Comparison of ENCODE assay signal across 18 cellular contexts in genomic region chr15:62906627-62907026, GRCh38.
A peak's percentile ranks its signal among the peaks of the same experiment; 100 is the strongest.
DNase-seq lines count a peak whose midpoint lies in the region; ATAC-seq, FAIRE-seq and TF ChIP-seq lines count a peak whose summit lies in the region.
"Had no signal": no experiment of that assay in that cellular context is flagged by ENCODE, and none has a peak within 500 bp of the region (broad histone marks: within the 10 kb centered on the region; RNA-seq: fewer than 3 reads in every experiment).

No MANE protein-coding gene starts in this region.

- no peak overlapping the region for H3K14ac ChIP-seq in H1 (ENCODE audit: insufficient read length)

- H3K4me2 ChIP-seq in H1 (ENCODE audit: insufficient read depth in 1 of 2, low read depth in 2 of 2, low read length in 2 of 2) = no peak overlapping the region
- H3K4me2 ChIP-seq: GM23338 had no signal

- H3K27ac ChIP-seq in H1 (ENCODE audit: low read depth, low read length) = no peak overlapping the region
- H3K27ac ChIP-seq in muscle layer of colon (ENCODE audit: low read depth, low read length) = peak overlapping the region; percentile 68
- H3K27ac ChIP-seq in stomach = peak overlapping the region in 3 of 5 donors; percentile 44 to 93 (median 55)

- H2AFZ ChIP-seq in H1 (ENCODE audit: low read length) = no peak overlapping the region

- H3K4me1 ChIP-seq in H1 (replicated peaks in 1 of 4; ENCODE audit: control insufficient read depth in 3 of 4, insufficient read depth in 4 of 4, low read length in 3 of 4) (peaks cover 0 to 11% (median 6%) of the 10 kb centered on the region in 4 experiments; a peak in 6 of 7 replicates), muscle layer of colon (ENCODE audit: insufficient read depth, low read length) (peaks cover 11% of the 10 kb centered on the region), stomach (peaks cover 0 to 11% (median 4%) of the 10 kb centered on the region in 4 donors)

- CTCF ChIA-PET in H1 (lab: Charles Lee; ENCODE audit: partially characterized antibody) = interaction anchor here (1.6 kb wide), 1 partner anchor 124 kb away, joined by 5 read pairs; no protein-coding TSS in a partner anchor

- TF ChIP-seq EP300 in H1 (IDR thresholded peaks at IDR 0.05; ENCODE audit: borderline replicate concordance in 1 of 2, low read depth in 2 of 2, low read length in 2 of 2) (no peak), stomach (IDR thresholded peaks at IDR 0.05) (peak; percentile 96)

- no peaks in the 10 kb centered on the region for H3K27me3 ChIP-seq in H1 (replicated peaks in 1 of 4; ENCODE audit: control insufficient read depth in 3 of 4, extremely low read depth in 1 of 4, insufficient read depth in 3 of 4, low read length in 3 of 4)
- H3K27me3 ChIP-seq in muscle layer of colon (ENCODE audit: control insufficient read depth in 1 of 2, insufficient read depth in 2 of 2, low read length in 2 of 2) = no peaks in the 10 kb centered on the region
- no peaks in the 10 kb centered on the region for H3K27me3 ChIP-seq in stomach

- no peak overlapping the region for H4K8ac ChIP-seq in H1 (ENCODE audit: extremely low read depth, insufficient read depth, low read length)

- no peaks in the 10 kb centered on the region for H4K20me1 ChIP-seq in H1 (replicated peaks in 1 of 2; ENCODE audit: control insufficient read depth in 1 of 2, insufficient read depth in 2 of 2, low read length in 2 of 2)

- no peak overlapping the region for H4K5ac ChIP-seq in H1 (ENCODE audit: insufficient read length, low read depth, low read length)

- H2BK5ac ChIP-seq in H1 (ENCODE audit: low read depth, low read length) = peak overlapping the region; percentile 13; the same call in 1 of the 2 replicates

- intact Hi-C loops in stomach (cut with DNase I; ENCODE audit: low total_unique reads) = no loop called here

- H3K9me3 ChIP-seq in H1 (ENCODE audit: insufficient read depth in 2 of 2, low read depth in 1 of 2, low read length in 1 of 2) (no peaks in the 10 kb centered on the region), muscle layer of colon (ENCODE audit: low read length) (no peaks in the 10 kb centered on the region), stomach (no peaks in the 10 kb centered on the region)

- no peak overlapping the region for H3K4ac ChIP-seq in H1 (replicated peaks; ENCODE audit: insufficient read length, low read depth, low read length)

- no peak for TF ChIP-seq CTCF in H1 (IDR thresholded peaks at IDR 0.05; ENCODE audit: control extremely low read depth in 1 of 3, insufficient read depth in 1 of 3, low read depth in 1 of 3, low read length in 3 of 3)
- TF ChIP-seq CTCF in stomach (IDR thresholded peaks at IDR 0.05) = no peak
- no peak for TF ChIP-seq CTCF in foreskin fibroblast (IDR thresholded peaks at IDR 0.05; ENCODE audit: low read depth, low read length)

- 0 out of 2 replicates have a peak overlapping the region, but pooled peaks have one; percentile 28 for H2AK5ac ChIP-seq in H1 (ENCODE audit: low read depth, low read length)

- no peak overlapping the region for H2BK120ac ChIP-seq in H1 (replicated peaks; ENCODE audit: low read depth, low read length)

- H3K9ac ChIP-seq in H1 (replicated peaks in 1 of 4; ENCODE audit: extremely low read depth in 1 of 4, low read depth in 3 of 4, low read length in 3 of 4) = no peak overlapping the region
- H3K9ac ChIP-seq in muscle layer of colon (ENCODE audit: low read length) = no peak overlapping the region

- no peak overlapping the region for H4K91ac ChIP-seq in H1 (replicated peaks; ENCODE audit: insufficient read length, low read length)

- no peaks in the 10 kb centered on the region for H3K23me2 ChIP-seq in H1 (ENCODE audit: low read depth, low read length)

- H3K79me2 ChIP-seq in H1 (ENCODE audit: control insufficient read depth in 1 of 2, insufficient read depth in 2 of 2, low read length in 2 of 2) = no peaks in the 10 kb centered on the region

- no peak for TF ChIP-seq RAD21 in H1 (IDR thresholded peaks at IDR 0.05 in 1 of 2, conservative IDR thresholded peaks at IDR 0.05 in 1 of 2; ENCODE audit: low read depth in 2 of 2, low read length in 2 of 2)

- 0 out of 2 replicates have a peak overlapping the region, but pooled peaks have one; percentile 68 for H2BK20ac ChIP-seq in H1 (ENCODE audit: low read length)

- H3K18ac ChIP-seq in H1 (ENCODE audit: extremely low read depth, low read length) = no peak overlapping the region; the same call in 1 of the 2 replicates

- DNase-seq in AG20443 (ENCODE audit: low spot score) = peak; percentile 3
- DNase-seq in H1 (ENCODE audit: low read depth in 1 of 2, low spot score in 2 of 2) = no peak
- DNase-seq in stomach = no peak
- DNase-seq in foreskin fibroblast = no peak
- no peak for DNase-seq in G401 (ENCODE audit: low spot score)
- DNase-seq: ACHN; C1 segment of cervical spinal cord; Calu3; CD4-positive, alpha-beta T cell; DMS 273 treated with DMSO at 0.1 percent for 48 hours; H9 had no signal

- TF ChIP-seq POLR2A in H1 (IDR thresholded peaks at IDR 0.05; ENCODE audit: control extremely low read depth in 1 of 2, low read depth in 2 of 2, low read length in 2 of 2) (no peak), stomach (IDR thresholded peaks at IDR 0.05) (no peak)

- H3K36me3 ChIP-seq in H1 (ENCODE audit: control insufficient read depth in 2 of 4, insufficient read depth in 4 of 4, low read length in 3 of 4) (no peaks in the 10 kb centered on the region), muscle layer of colon (ENCODE audit: insufficient read depth, low read length) (no peaks in the 10 kb centered on the region), stomach (no peaks in the 10 kb centered on the region)

- no peak for ATAC-seq in HG03457 (IDR thresholded peaks at IDR 0.05; ENCODE audit: unreplicated experiment)
- ATAC-seq: GM12878, GM23338, HepG2 had no signal

- H2BK12ac ChIP-seq in H1 (ENCODE audit: low read depth, low read length) = no peak overlapping the region

- POLR2A ChIA-PET in H1 (lab: Charles Lee; ENCODE audit: partially characterized antibody) = no interaction called here

- no peak overlapping the region for H3K56ac ChIP-seq in H1 (replicated peaks; ENCODE audit: insufficient read length, low read depth, low read length)

- whole genome bisulfite sequencing in H1 (ENCODE audit: extremely low coverage in 1 of 2, insufficient coverage in 1 of 2, insufficient read length in 1 of 2, insufficient replicate concordance in 2 of 2, low coverage in 1 of 2, low lambda C conversion rate in 2 of 2, missing lambda C conversion rate in 1 of 2), 2 experiments = 80% methylated on average over 6 of the region's 6 CpGs; no CpG with 5 or more reads in 1 of the 2 experiments
- WGBS in stomach, 5 donors = 57 to 92% (median 82%) methylated on average over 3 to 6 of the region's 6 CpGs

- no peak for FAIRE-seq in H1 (lab: Jason Lieb, UNC)
- FAIRE-seq: GM12878, GM18507, HepG2, HTR-8/SVneo had no signal

- H3K23ac ChIP-seq in H1 (ENCODE audit: insufficient read length) = no peak overlapping the region

- H2BK15ac ChIP-seq in H1 (ENCODE audit: low read length) = no peak overlapping the region

- in situ Hi-C loops in G401 (cut with HindIII; ENCODE audit: low sequenced_read_pairs) = no loop called here

- H3K79me1 ChIP-seq in H1 (ENCODE audit: low read depth, low read length) = no peaks in the 10 kb centered on the region

- H3K4me3 ChIP-seq in H1 (ENCODE audit: extremely low read depth in 1 of 4, insufficient read depth in 2 of 4, low read depth in 3 of 4, low read length in 4 of 4) (no peak overlapping the region), muscle layer of colon (ENCODE audit: low read depth in 1 of 2, low read length in 2 of 2) (no peak overlapping the region), stomach (no peak overlapping the region), foreskin fibroblast (ENCODE audit: low read depth in 1 of 2, low read length in 2 of 2) (no peak overlapping the region)
- H3K4me3 ChIP-seq: GM12878, GM23338 had no signal

TF ChIP-seq in H1, 55 proteins besides CTCF, POLR2A, EP300 and RAD21 (continues in another document):
- TF ChIP-seq BRCA1 (IDR thresholded peaks at IDR 0.05; ENCODE audit: low read depth, low read length) = no peak
- no peak for TF ChIP-seq GTF2F1 (IDR thresholded peaks at IDR 0.05; ENCODE audit: borderline replicate concordance, low read depth, low read length)
- no peak for TF ChIP-seq USF2 (IDR thresholded peaks at IDR 0.05; ENCODE audit: low read length)
- TF ChIP-seq CEBPB (IDR thresholded peaks at IDR 0.05; ENCODE audit: low read depth, low read length) = no peak
- TF ChIP-seq CBX5 (IDR thresholded peaks at IDR 0.05; ENCODE audit: low read depth, low read length) = no peak
- no peak for TF ChIP-seq KDM4A (IDR thresholded peaks at IDR 0.05; ENCODE audit: low read depth, low read length, severe bottlenecking)
